8 cellular contexts compared by ENCODE assay signal in genomic region chr22:38681784-38682335, GRCh38. TPM values are rescaled to one million over a fixed set of nuclear protein-coding genes. Genes with fewer than 3 reads are reported as not detected.
A peak's percentile ranks its signal among the peaks of the same experiment; 100 is the strongest.
DNase-seq lines count a peak whose midpoint lies in the region; ATAC-seq and TF ChIP-seq lines count a peak whose summit lies in the region.

Gene TOMM22 (plus strand): TSS chr22:38681957. CDS start chr22:38681979, 22 bp downstream.

- H3K4me1 Mint-ChIP-seq in activated CD8-positive, alpha-beta memory T cell treated with anti-CD3 and anti-CD28 coated beads, Interleukin-2, amount 10 ng/mL, durations not matched to agents 7 days and 5 days: peaks cover 19% of the 10 kb centered on the region
- H3K4me1 Mint-ChIP-seq in endodermal cell: peaks cover 4% of the 10 kb centered on the region

- peak; percentile 68 for TF ChIP-seq CTCF in endodermal cell (conservative IDR thresholded peaks at IDR 0.05)

- peak; percentile 76 for DNase-seq in COR-L47 (lab: John Stamatoyannopoulos, UW)
- peak; percentile 86 for DNase-seq in HT1080 (ENCODE audit: low read depth)
- DNase-seq in NT2/D1 (ENCODE audit: low read depth, low spot score): peak; percentile 74
- DNase-seq in activated CD8-positive, alpha-beta memory T cell treated with anti-CD3 and anti-CD28 coated beads, Interleukin-2, amount 10 ng/mL, durations not matched to agents 7 days and 5 days: peak; percentile 90
- DNase-seq in endodermal cell: peak; percentile 96
- peak; percentile 83 for DNase-seq in stimulated activated CD8-positive, alpha-beta memory T cell treated with anti-CD3 and anti-CD28 coated beads, Interleukin-15, amount 100 ng/mL, for 48 hours (ENCODE audit: low read depth in 2 of 2)

- CTCF ChIA-PET in activated CD8-positive, alpha-beta memory T cell treated with anti-CD3 and anti-CD28 coated beads, Interleukin-2, amount 10 ng/mL, durations not matched to agents 7 days and 5 days (lab: Charles Lee): interaction anchor here (0.8 to 3.8 kb wide), 16 partner anchors 8 to 636 kb away, joined by 3 to 43 read pairs (median 4); partner anchors contain the start of genes CBY1, FAM227A and GTPBP1

- peak within 1 kb of the TSS; percentile 51 for H3K27ac ChIP-seq in endodermal cell (ENCODE audit: low read depth, low read length)
- peak within 1 kb of the TSS; percentile 46 for H3K27ac ChIP-seq in mesodermal cell (ENCODE audit: low read depth, low read length, severe bottlenecking)

- H3K36me3 ChIP-seq in NT2/D1 (ENCODE audit: insufficient read depth, insufficient read length, low read length) (peaks cover 41% of the 10 kb centered on the region), endodermal cell (ENCODE audit: control insufficient read depth, insufficient read depth, low read length) (peaks cover 41% of the 10 kb centered on the region), mesodermal cell (ENCODE audit: control insufficient read depth, insufficient read depth, low read length) (peaks cover 39% of the 10 kb centered on the region)

- peak; percentile 74 for ATAC-seq in GM19468 (IDR thresholded peaks at IDR 0.05; ENCODE audit: extremely low read depth, unreplicated experiment)
- ATAC-seq in activated CD8-positive, alpha-beta memory T cell treated with anti-CD3 and anti-CD28 coated beads, Interleukin-2, amount 10 ng/mL, durations not matched to agents 7 days and 5 days: peak; percentile 98

- H3K4me1 ChIP-seq in NT2/D1 (ENCODE audit: insufficient read depth, insufficient read length) (peaks cover 2% of the 10 kb centered on the region), endodermal cell (ENCODE audit: control insufficient read depth, insufficient read depth, low read length) (no peaks in the 10 kb centered on the region), mesodermal cell (ENCODE audit: control insufficient read depth, insufficient read depth, low read length, poor library complexity, severe bottlenecking) (no peaks in the 10 kb centered on the region)

- H3K4me3 ChIP-seq in NT2/D1 (ENCODE audit: insufficient read length, low read depth) (peak within 1 kb of the TSS; percentile 95), endodermal cell (ENCODE audit: low read length) (peak within 1 kb of the TSS; percentile 98), mesodermal cell (ENCODE audit: extremely low read depth, insufficient read depth, low read length, poor library complexity, severe bottlenecking) (peak within 1 kb of the TSS; percentile 96)

- H3K9me3 Mint-ChIP-seq in activated CD8-positive, alpha-beta memory T cell treated with anti-CD3 and anti-CD28 coated beads, Interleukin-2, amount 10 ng/mL, durations not matched to agents 7 days and 5 days (ENCODE audit: low read depth): no peaks in the 10 kb centered on the region
- peaks cover 22% of the 10 kb centered on the region for H3K9me3 Mint-ChIP-seq in endodermal cell

- peak within 1 kb of the TSS; percentile 94 for H3K27ac Mint-ChIP-seq in activated CD8-positive, alpha-beta memory T cell treated with anti-CD3 and anti-CD28 coated beads, Interleukin-2, amount 10 ng/mL, durations not matched to agents 7 days and 5 days
- peak within 1 kb of the TSS; percentile 99 for H3K27ac Mint-ChIP-seq in endodermal cell

- 1 to 6% methylated on average over 21 to 56 of the region's 56 CpGs for WGBS in endodermal cell (ENCODE audit: insufficient coverage in 1 of 2, insufficient read length in 1 of 2), 2 experiments
- 1% methylated on average over 39 to 45 of the region's 56 CpGs for WGBS in mesodermal cell (ENCODE audit: insufficient coverage in 2 of 2), 2 experiments

- H3K9ac ChIP-seq in NT2/D1 (ENCODE audit: insufficient read length, low read depth) (peak within 1 kb of the TSS; percentile 99), endodermal cell (ENCODE audit: extremely low read depth, low read length, poor library complexity, severe bottlenecking) (peak within 1 kb of the TSS; percentile 78)

- peak within 1 kb of the TSS; percentile 92 for H3K4me3 Mint-ChIP-seq in activated CD8-positive, alpha-beta memory T cell treated with anti-CD3 and anti-CD28 coated beads, Interleukin-2, amount 10 ng/mL, durations not matched to agents 7 days and 5 days
- peak within 1 kb of the TSS; percentile 97 for H3K4me3 Mint-ChIP-seq in endodermal cell

- H3K9me3 ChIP-seq in NT2/D1 (ENCODE audit: insufficient read depth, low read length) (no peaks in the 10 kb centered on the region; the same call in 1 of the 2 replicates), endodermal cell (ENCODE audit: control insufficient read depth, low read length) (peaks cover 9% of the 10 kb centered on the region), mesodermal cell (ENCODE audit: control insufficient read depth, low read length) (peaks cover 10% of the 10 kb centered on the region)

- H3K27me3 ChIP-seq in NT2/D1 (ENCODE audit: insufficient read depth, insufficient read length): no peaks in the 10 kb centered on the region
- no peaks in the 10 kb centered on the region for H3K27me3 ChIP-seq in endodermal cell (ENCODE audit: control insufficient read depth, insufficient read depth, low read length, poor library complexity, severe bottlenecking)

- H3K27me3 Mint-ChIP-seq in activated CD8-positive, alpha-beta memory T cell treated with anti-CD3 and anti-CD28 coated beads, Interleukin-2, amount 10 ng/mL, durations not matched to agents 7 days and 5 days: no peaks in the 10 kb centered on the region
- no peaks in the 10 kb centered on the region for H3K27me3 Mint-ChIP-seq in endodermal cell (ENCODE audit: insufficient read depth)

- peaks cover 28% of the 10 kb centered on the region for H3K36me3 Mint-ChIP-seq in activated CD8-positive, alpha-beta memory T cell treated with anti-CD3 and anti-CD28 coated beads, Interleukin-2, amount 10 ng/mL, durations not matched to agents 7 days and 5 days
- peaks cover 48% of the 10 kb centered on the region for H3K36me3 Mint-ChIP-seq in endodermal cell (ENCODE audit: low read depth)

RNA-seq across cellular contexts. Expression of gene TOMM22, which starts in this region (rescaled TPM):
- total RNA-seq in HT1080 (2014; rRNA removed; shearing (Covaris generic)): 130 and 134 TPM in 2 replicates
- 148 and 160 TPM in 2 replicates for polyA plus RNA-seq in HT1080 (2015; cell fraction: cytosol; rRNA removed)
- 51.5 and 56.2 TPM in 2 replicates for polyA plus RNA-seq in HT1080 (2015; cell fraction: nucleus; rRNA removed)
- 10 to 100 TPM; 61.1 to 94.9 TPM for total RNA-seq in activated CD8-positive, alpha-beta memory T cell treated with anti-CD3 and anti-CD28 coated beads, Interleukin-2, amount 10 ng/mL, durations not matched to agents 7 days and 5 days
- total RNA-seq in endodermal cell: 100 to 1,000 TPM; 114 to 119 TPM
- polyA plus RNA-seq in endodermal cell (2013, experiment 1 of 2): 88.4 TPM
- polyA plus RNA-seq in endodermal cell (2013, experiment 2 of 2): 72.7 TPM
- polyA plus RNA-seq in mesodermal cell (2013, experiment 1 of 2): 80.7 TPM
- 74.0 TPM for polyA plus RNA-seq in mesodermal cell (2013, experiment 2 of 2)

Comparison
In these comparisons a context has a peak if more than half of its experiments do, and no peak if none do; other contexts are left out.
1. Peak in every context shown above with its lines: DNase-seq, ATAC-seq, H3K4me3 ChIP-seq and H3K27ac ChIP-seq.